Comparison of ENCODE assay signal across 11 cellular contexts in the genomic region with DNA sequence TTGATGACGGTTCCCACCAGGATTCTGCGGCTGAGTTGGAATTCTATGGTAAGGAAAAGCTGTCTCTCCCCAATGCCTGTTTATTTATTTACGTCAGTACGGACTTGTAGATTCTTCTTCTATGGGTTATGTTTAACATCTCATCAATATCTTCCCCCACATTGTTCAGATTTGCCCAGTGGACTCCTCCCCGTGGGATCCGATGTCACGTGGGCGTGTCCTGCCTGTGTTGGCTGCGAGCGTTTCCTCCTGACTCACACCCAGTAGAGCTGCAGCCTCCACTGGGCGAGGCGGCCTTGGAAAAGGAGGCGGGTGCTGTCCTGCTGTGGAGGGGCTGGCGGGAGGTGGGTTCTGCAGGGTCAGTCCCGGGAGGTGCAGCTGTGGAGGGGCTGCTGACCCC. TPM values are rescaled to one million over a fixed set of nuclear protein-coding genes. Genes with fewer than 3 reads are reported as not detected.
A peak's percentile ranks its signal among the peaks of the same experiment; 100 is the strongest.
DNase-seq lines count a peak whose midpoint lies in the region; ATAC-seq and TF ChIP-seq lines count a peak whose summit lies in the region.
"Had no signal": no experiment of that assay in that cellular context is flagged by ENCODE, and none has a peak within 500 bp of the region (broad histone marks: within the 10 kb centered on the region; RNA-seq: fewer than 3 reads in every experiment).

No MANE protein-coding gene starts in this region.

- DNase-seq in COR-L47 (lab: John Stamatoyannopoulos, UW) (peak; percentile 18), LoVo (ENCODE audit: low spot score) (peak; percentile 62), mammary epithelial cell (peak; percentile 39), lower lobe of right lung (no peak), esophagus squamous epithelium (lab: John Stamatoyannopoulos, UW) (no peak), NCI-H1436 treated with DMSO at 0.1 percent for 48 hours (lab: John Stamatoyannopoulos, UW) (no peak)
- DNase-seq: activated B cell treated with CpG ODN at 0.5 μM for 24 hours, NCI-H187 treated with DMSO at 0.1 percent for 48 hours had no signal

- H3K4me2 ChIP-seq in mammary epithelial cell (ENCODE audit: insufficient read depth, low read depth, low read length): peak overlapping the region; percentile 26

- H3K36me3 ChIP-seq in mammary epithelial cell (ENCODE audit: insufficient read depth, low read length) (no peaks in the 10 kb centered on the region), lower lobe of right lung (no peaks in the 10 kb centered on the region), esophagus squamous epithelium (no peaks in the 10 kb centered on the region)
- H3K36me3 ChIP-seq: cardiac muscle cell had no signal

- 4% methylated on average over 9 of the region's 15 CpGs for WGBS in mammary epithelial cell (ENCODE audit: low coverage, missing lambda C conversion rate)
- 30 to 48% methylated on average over 4 to 10 of the region's 15 CpGs for WGBS in esophagus squamous epithelium, 2 donors

- no TSS peak for BruUV-seq in mammary epithelial cell (replicated peaks; lab: Mats Ljungman, UMichigan)

- CTCF ChIA-PET in mammary epithelial cell (lab: Charles Lee; ENCODE audit: low non-redundant PET): no interaction called here

- in situ Hi-C loops in mammary epithelial cell (cut with MboI; ENCODE audit: low sequenced_read_pairs in 2 of 2): no loop called here

- TF ChIP-seq CTCF in mammary epithelial cell (conservative IDR thresholded peaks at IDR 0.05 in 1 of 2, IDR thresholded peaks at IDR 0.05 in 1 of 2; ENCODE audit: extremely low read depth in 1 of 2, insufficient read depth in 1 of 2, low read depth in 1 of 2, low read length in 2 of 2): no peak
- TF ChIP-seq CTCF in lower lobe of right lung (IDR thresholded peaks at IDR 0.05): no peak
- no peak for TF ChIP-seq CTCF in esophagus squamous epithelium (IDR thresholded peaks at IDR 0.05)

- H3K27me3 ChIP-seq in mammary epithelial cell (ENCODE audit: insufficient read depth, low read length) (no peaks in the 10 kb centered on the region), lower lobe of right lung (ENCODE audit: low read depth) (peaks cover 17% of the 10 kb centered on the region), esophagus squamous epithelium (peaks cover 0 to 86% (median 5%) of the 10 kb centered on the region in 4 donors)
- H3K27me3 ChIP-seq: cardiac muscle cell had no signal

- no peak overlapping the region for H3K27ac ChIP-seq in mammary epithelial cell (ENCODE audit: insufficient read depth, low read depth, low read length)
- no peak overlapping the region for H3K27ac ChIP-seq in lower lobe of right lung
- peak overlapping the region in 2 of 4 donors; percentile 13 to 48 for H3K27ac ChIP-seq in esophagus squamous epithelium
- H3K27ac ChIP-seq: cardiac muscle cell had no signal

- peaks cover 19% of the 10 kb centered on the region for H3K4me1 ChIP-seq in mammary epithelial cell (ENCODE audit: insufficient read depth, low read length)
- H3K4me1 ChIP-seq in lower lobe of right lung: peaks cover 6% of the 10 kb centered on the region
- peaks cover 27 to 57% (median 32%) of the 10 kb centered on the region in 3 donors for H3K4me1 ChIP-seq in esophagus squamous epithelium

- H3K9me3 ChIP-seq in mammary epithelial cell (replicated peaks; ENCODE audit: insufficient read depth, low read length) (no peaks in the 10 kb centered on the region), lower lobe of right lung (no peaks in the 10 kb centered on the region), esophagus squamous epithelium (no peaks in the 10 kb centered on the region)

- ATAC-seq in lower lobe of right lung: peak; percentile 21 to 45
- no peak for ATAC-seq in HG02642 (IDR thresholded peaks at IDR 0.05; ENCODE audit: poor library complexity, unreplicated experiment)
- ATAC-seq in HG02884 (IDR thresholded peaks at IDR 0.05; ENCODE audit: unreplicated experiment): no peak

- H3K9ac ChIP-seq in mammary epithelial cell (ENCODE audit: insufficient read depth, low read length): no peak overlapping the region

- peak in 1 of 4 donors; percentile 61 for TF ChIP-seq POLR2A in esophagus squamous epithelium (IDR thresholded peaks at IDR 0.05)

- dilution Hi-C loops in mammary epithelial cell (cut with HindIII; ENCODE audit: low sequenced_read_pairs): loop anchor here (5.0 kb wide), 2 partner anchors 72 to 103 kb away; no protein-coding TSS in a partner anchor

- H3K4me3 ChIP-seq in mammary epithelial cell (replicated peaks in 1 of 3; ENCODE audit: insufficient read depth in 1 of 3, low read depth in 2 of 3, low read length in 3 of 3) (no peak overlapping the region), lower lobe of right lung (peak overlapping the region; percentile 2), esophagus squamous epithelium (no peak overlapping the region)
- H3K4me3 ChIP-seq: cardiac muscle cell had no signal

- no peak overlapping the region for H2AFZ ChIP-seq in mammary epithelial cell (ENCODE audit: low read depth, low read length)

- H3K79me2 ChIP-seq in mammary epithelial cell (ENCODE audit: insufficient read depth, low read length): no peaks in the 10 kb centered on the region

- H4K20me1 ChIP-seq in mammary epithelial cell (ENCODE audit: insufficient read depth, low read length): no peaks in the 10 kb centered on the region

- intact Hi-C loops in mammary epithelial cell (cut with micrococcal nuclease): no loop called here
- intact Hi-C loops in lower lobe of right lung (cut with DNase I): no loop called here
- intact Hi-C loops in esophagus squamous epithelium (cut with DNase I): no loop called here

RNA-seq across cellular contexts. Expression of a gene that starts 46.8 kb away (rescaled TPM):
- total RNA-seq in mammary epithelial cell (under 1 TPM; 0.17 to 0.33 TPM), lower lobe of right lung (72.4 TPM), esophagus squamous epithelium (10 to 100 TPM in 3 of 4 donors, 1 to 10 TPM in 1; 6.7 to 22.1 (median 14.4) TPM)
- 0.99 TPM for polyA plus RNA-seq in mammary epithelial cell
- polyA minus RNA-seq in mammary epithelial cell: 1.3 TPM

Comparison
In these comparisons a context has a peak if more than half of its experiments do, and no peak if none do; other contexts are left out.
1. DNase-seq: peak in COR-L47 (single experiment), LoVo (single experiment) and mammary epithelial cell (single experiment); none in lower lobe of right lung (single experiment), esophagus squamous epithelium (single experiment) and NCI-H1436 treated with DMSO at 0.1 percent for 48 hours (single experiment).
2. ATAC-seq: peak in lower lobe of right lung (2 of 2); none in HG02642 (single experiment) and HG02884 (single experiment).
3. RNA of a gene that starts 46.8 kb away (total RNA-seq): 72.4 TPM in lower lobe of right lung (single experiment) and 6.7 to 22.1 TPM in esophagus squamous epithelium; 0.17 to 0.33 TPM in mammary epithelial cell; every median in the first group is over 4 times any median in the second.